21 cellular contexts compared by ENCODE assay signal in the genomic region with DNA sequence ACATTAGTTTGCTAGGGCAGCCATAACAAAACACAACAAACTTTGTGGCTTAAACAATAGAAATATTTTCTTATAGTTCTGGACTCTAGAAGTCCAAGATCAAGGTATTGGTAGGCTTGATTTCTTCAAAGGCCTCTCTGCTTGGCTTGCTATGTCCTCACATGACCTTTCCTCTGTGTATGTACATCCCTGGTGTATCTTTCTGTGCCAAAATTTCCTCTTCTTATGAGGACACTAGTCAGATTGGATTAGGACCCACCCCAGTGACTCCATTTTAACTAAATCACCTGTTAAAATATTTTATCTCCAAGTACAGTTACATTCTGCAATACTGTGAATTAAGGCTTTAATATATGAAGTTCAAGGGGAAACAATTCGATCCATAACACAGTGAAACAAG.
DNase-seq lines count a peak whose midpoint lies in the region; ATAC-seq and TF ChIP-seq lines count a peak whose summit lies in the region.
"Had no signal": no experiment of that assay in that cellular context is flagged by ENCODE, and none has a peak within 500 bp of the region (broad histone marks: within the 10 kb centered on the region; RNA-seq: fewer than 3 reads in every experiment).

No MANE protein-coding gene starts in this region.

- H3K27ac ChIP-seq in PC-3 (ENCODE audit: low read length) = no peak overlapping the region
- H3K27ac ChIP-seq in foreskin keratinocyte = no peak overlapping the region
- no peak overlapping the region for H3K27ac ChIP-seq in lower lobe of right lung
- H3K27ac ChIP-seq: BLaER1 had no signal

- TF ChIP-seq CTCF in PC-3 (conservative IDR thresholded peaks at IDR 0.05; ENCODE audit: low read depth, low read length) = no peak
- no peak for TF ChIP-seq CTCF in foreskin keratinocyte (conservative IDR thresholded peaks at IDR 0.05)
- no peak for TF ChIP-seq CTCF in lower lobe of right lung (IDR thresholded peaks at IDR 0.05)

- no peak overlapping the region for H2AFZ ChIP-seq in PC-3 (ENCODE audit: low read length)

- H4K20me1 ChIP-seq in PC-3 (ENCODE audit: low read length) = no peaks in the 10 kb centered on the region
- H4K20me1 ChIP-seq: BLaER1 had no signal

- intact Hi-C loops in PC-3 (cut with micrococcal nuclease) = no loop called here
- intact Hi-C loops in lower lobe of right lung (cut with DNase I) = no loop called here

- H3F3A ChIP-seq in PC-3 (ENCODE audit: low read length, unreplicated experiment) = no peaks in the 10 kb centered on the region

- BruUV-seq in PC-3 (replicated peaks; lab: Mats Ljungman, UMichigan) = no TSS peak

- H3K4me3 ChIP-seq in PC-3 (ENCODE audit: low read length) (no peak overlapping the region), lower lobe of right lung (no peak overlapping the region)
- H3K4me3 ChIP-seq: BLaER1, GM12878 had no signal

- H3K9me2 ChIP-seq in PC-3 (replicated peaks; ENCODE audit: low read length) = no peaks in the 10 kb centered on the region

- CTCF ChIA-PET in PC-3 (lab: Charles Lee) = no interaction called here

- no peaks in the 10 kb centered on the region for H3K79me2 ChIP-seq in PC-3 (ENCODE audit: low read length)

- no peaks in the 10 kb centered on the region for H3K36me3 ChIP-seq in PC-3 (ENCODE audit: low read depth, low read length)
- no peaks in the 10 kb centered on the region for H3K36me3 ChIP-seq in lower lobe of right lung
- H3K36me3 ChIP-seq: BE2C, BLaER1 had no signal

- ATAC-seq in GM18868 (IDR thresholded peaks at IDR 0.05; ENCODE audit: unreplicated experiment) = peak; percentile 3
- peak; percentile 3 for ATAC-seq in GM19351 (IDR thresholded peaks at IDR 0.05; ENCODE audit: unreplicated experiment)
- ATAC-seq in PC-3 = no peak
- ATAC-seq in foreskin keratinocyte = no peak
- no peak for ATAC-seq in lower lobe of right lung

- DNase-seq in PC-3 (no peak), cerebellum (ENCODE audit: low spot score) (peak; percentile 30), NCI-H128 (lab: John Stamatoyannopoulos, UW; ENCODE audit: unreplicated experiment) (no peak), foreskin keratinocyte (no peak), SKM-1 (lab: John Stamatoyannopoulos, UW; ENCODE audit: unreplicated experiment) (no peak), lower lobe of right lung (no peak)
- DNase-seq: 8988T; ACHN; BE2C; CD4-positive, CD25-positive, alpha-beta regulatory T cell; CD8-positive, alpha-beta memory T cell; COR-L47; DMS 273 treated with DMSO at 0.1 percent for 48 hours; DMS153; DMS53; DMS79; GDM1 had no signal

- peaks cover 13% of the 10 kb centered on the region for H3K4me1 ChIP-seq in PC-3 (ENCODE audit: insufficient read depth, low read length)
- no peaks in the 10 kb centered on the region for H3K4me1 ChIP-seq in foreskin keratinocyte
- no peaks in the 10 kb centered on the region for H3K4me1 ChIP-seq in lower lobe of right lung
- H3K4me1 ChIP-seq: BE2C, BLaER1 had no signal

- POLR2A ChIA-PET in PC-3 (lab: Charles Lee; ENCODE audit: unreplicated experiment) = no interaction called here

- H3K9ac ChIP-seq in PC-3 (ENCODE audit: low read length) = no peak overlapping the region
- H3K9ac ChIP-seq: BLaER1 had no signal

- H3K9me3 ChIP-seq in PC-3 (ENCODE audit: low read length) (no peaks in the 10 kb centered on the region), lower lobe of right lung (no peaks in the 10 kb centered on the region)
- H3K9me3 ChIP-seq: BE2C, BLaER1 had no signal

- peak overlapping the region; percentile 3 for H3K4me2 ChIP-seq in PC-3 (ENCODE audit: low read length)
- H3K4me2 ChIP-seq: BLaER1 had no signal

- no peaks in the 10 kb centered on the region for H3K27me3 ChIP-seq in PC-3 (ENCODE audit: low read length)
- no peaks in the 10 kb centered on the region for H3K27me3 ChIP-seq in foreskin keratinocyte
- no peaks in the 10 kb centered on the region for H3K27me3 ChIP-seq in lower lobe of right lung (ENCODE audit: low read depth)
- H3K27me3 ChIP-seq: BE2C, BLaER1 had no signal

Comparison
In these comparisons a context has a peak if more than half of its experiments do, and no peak if none do; other contexts are left out.
1. ATAC-seq: peak in GM18868 (single experiment) and GM19351 (single experiment); none in PC-3 (single experiment), foreskin keratinocyte (single experiment) and lower lobe of right lung (0 of 2).